In the genomic region with DNA sequence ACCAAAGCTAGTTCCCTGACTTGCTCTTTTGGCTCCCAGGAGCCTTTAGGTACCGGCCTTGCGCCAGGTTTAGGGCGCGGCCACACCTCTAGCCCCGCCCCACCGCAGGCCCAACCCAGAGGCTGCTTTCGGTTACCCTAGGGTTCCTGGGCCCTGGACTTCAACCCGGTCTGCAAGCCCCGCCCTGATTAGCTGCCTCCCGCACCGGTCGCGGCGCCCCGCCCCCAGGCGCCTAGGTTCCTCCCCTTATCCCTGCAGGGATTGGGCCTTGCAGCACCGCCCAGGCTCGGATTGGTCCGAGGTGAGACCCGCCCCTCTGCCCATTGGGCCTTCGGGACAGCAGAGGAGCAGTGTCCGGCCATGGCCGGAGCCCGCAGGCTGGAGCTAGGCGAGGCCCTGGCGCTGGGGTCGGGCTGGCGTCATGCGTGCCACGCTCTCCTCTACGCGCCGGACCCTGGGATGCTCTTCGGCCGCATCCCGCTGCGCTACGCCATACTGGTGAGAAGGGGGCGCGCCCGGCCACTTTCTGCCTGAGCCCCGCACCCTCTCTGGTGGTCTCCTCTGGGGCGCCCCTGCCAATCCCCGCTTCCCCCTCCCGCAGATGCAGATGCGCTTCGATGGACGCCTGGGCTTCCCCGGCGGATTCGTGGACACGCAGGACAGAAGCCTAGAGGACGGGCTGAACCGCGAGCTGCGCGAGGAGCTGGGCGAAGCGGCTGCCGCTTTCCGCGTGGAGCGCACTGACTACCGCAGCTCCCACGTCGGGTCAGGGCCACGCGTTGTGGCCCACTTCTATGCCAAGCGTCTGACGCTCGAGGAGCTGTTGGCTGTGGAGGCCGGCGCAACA, we compare ENCODE assay signal across 8 cellular contexts. TPM values are rescaled to one million over a fixed set of nuclear protein-coding genes. Genes with fewer than 3 reads are reported as not detected.
DNase-seq lines count a peak whose midpoint lies in the region; ATAC-seq and TF ChIP-seq lines count a peak whose summit lies in the region.

A gene (plus strand): TSS at position 330 of the 847 bp plus-strand sequence. CDS start 31 bp downstream, at position 361.

- no peaks in the 10 kb centered on the region for H3K9me2 ChIP-seq in OCI-LY7 (ENCODE audit: insufficient read depth, low read length)

- no peaks in the 10 kb centered on the region for H3K79me2 ChIP-seq in OCI-LY7 (ENCODE audit: insufficient read depth, low read depth, low read length)

- no peaks in the 10 kb centered on the region for H4K20me1 ChIP-seq in OCI-LY7 (ENCODE audit: insufficient read depth, low read length)

- intact Hi-C loops in OCI-LY7 (cut with micrococcal nuclease; ENCODE audit: unreplicated experiment): loop anchor here (2.0 kb wide), 1 partner anchor 121 kb away; a partner anchor contains a TSS

- no peak within 1 kb of the TSS for H3K27ac ChIP-seq in OCI-LY7 (ENCODE audit: low read depth, low read length, poor library complexity, severe bottlenecking)

- H3K36me3 ChIP-seq in OCI-LY7 (ENCODE audit: insufficient read depth, low read length): no peaks in the 10 kb centered on the region

- H3K4me1 ChIP-seq in OCI-LY7 (ENCODE audit: insufficient read depth, low read length, poor library complexity, severe bottlenecking): no peaks in the 10 kb centered on the region

- POLR2A ChIA-PET in OCI-LY7 (lab: Charles Lee): interaction anchor here (0.6 to 1.3 kb wide), 6 partner anchors 9 to 1270 kb away, joined by 3 to 4 read pairs (median 3); no protein-coding TSS in a partner anchor

- H3K9me3 ChIP-seq in OCI-LY7 (ENCODE audit: low read length): no peaks in the 10 kb centered on the region

- H3K4me2 ChIP-seq in OCI-LY7 (ENCODE audit: low read length): peak within 1 kb of the TSS; percentile 73

- H3K4me3 ChIP-seq in OCI-LY7 (ENCODE audit: low read depth, low read length, poor library complexity, severe bottlenecking): peak within 1 kb of the TSS; percentile 88

- in situ Hi-C loops in Caki2 (cut with HindIII; ENCODE audit: low pct_unique_long_range_greater_than_20kb, low sequenced_read_pairs): no loop called here

- DNase-seq in Caki2 (ENCODE audit: low read depth) (peak; percentile 99), HUDEP-2 (lab: John Stamatoyannopoulos, UW; ENCODE audit: unreplicated experiment in 76 of 76) (peak; percentile 32 to 99 (median 98)), OCI-LY7 (ENCODE audit: low spot score) (peak; percentile 97), activated T-cell treated with anti-CD3 and anti-CD28 coated beads for 4 hours (peak; percentile 90), epidermal melanocyte (ENCODE audit: insufficient read length, low spot score) (peak; percentile 85), midbrain (lab: John Stamatoyannopoulos, UW) (peak; percentile 98)
- peak; percentile 96 to 97 for DNase-seq in stimulated activated CD8-positive, alpha-beta memory T cell treated with anti-CD3 and anti-CD28 coated beads, Interleukin-15, amount 100 ng/mL, for 48 hours (ENCODE audit: low read depth in 2 of 2)

- H2AFZ ChIP-seq in OCI-LY7 (ENCODE audit: low read length): peak within 1 kb of the TSS; percentile 82

- CTCF ChIA-PET in OCI-LY7 (lab: Charles Lee; ENCODE audit: unreplicated experiment): no interaction called here

- 0 out of 2 replicates have a peak, but pooled peaks have one; percentile 14 for TF ChIP-seq CTCF in OCI-LY7 (conservative IDR thresholded peaks at IDR 0.05; ENCODE audit: low read length)

- peak; percentile 98 for ATAC-seq in GM21390 (IDR thresholded peaks at IDR 0.05; ENCODE audit: unreplicated experiment)

- no TSS peak for BruUV-seq in OCI-LY7 (replicated peaks; lab: Mats Ljungman, UMichigan)

RNA-seq across cellular contexts. Expression of the gene that starts here (rescaled TPM):
- 6.4 and 9.2 TPM in 2 replicates for total RNA-seq in Caki2 (2014; rRNA removed; shearing (Covaris generic); ENCODE audit: low replicate concordance)
- total RNA-seq in OCI-LY7 (2014; rRNA removed; shearing (Covaris generic)): 8.7 and 9.0 TPM in 2 replicates
- total RNA-seq in OCI-LY7 (2022): 12.5 and 14.0 TPM in 2 replicates
